ENCODE assay signal across 22 cellular contexts in genomic region chr6:119343573-119344146, GRCh38. TPM values are rescaled to one million over a fixed set of nuclear protein-coding genes. Genes with fewer than 3 reads are reported as not detected.
DNase-seq lines count a peak whose midpoint lies in the region; ATAC-seq and TF ChIP-seq lines count a peak whose summit lies in the region.
"Had no signal": no experiment of that assay in that cellular context is flagged by ENCODE, and none has a peak within 500 bp of the region (broad histone marks: within the 10 kb centered on the region; RNA-seq: fewer than 3 reads in every experiment).

No MANE protein-coding gene starts in this region.

- no peak overlapping the region for H3K4ac ChIP-seq in mesendoderm (ENCODE audit: low read depth, low read length)

- H2BK15ac ChIP-seq in mesendoderm (replicated peaks; ENCODE audit: low read depth): no peak overlapping the region

- intact Hi-C loops in natural killer cell (cut with micrococcal nuclease): no loop called here

- TF ChIP-seq CTCF in natural killer cell (IDR thresholded peaks at IDR 0.05) (no peak), mesothelial cell of epicardium (IDR thresholded peaks at IDR 0.05; ENCODE audit: unreplicated experiment) (no peak)

- peaks cover 21% of the 10 kb centered on the region for H3K79me1 ChIP-seq in mesendoderm (ENCODE audit: low read length)

- H3K9ac ChIP-seq in adipocyte (ENCODE audit: low read length) (no peak overlapping the region), mesendoderm (ENCODE audit: low read length) (no peak overlapping the region)

- H3K27me3 ChIP-seq in adipocyte (replicated peaks; ENCODE audit: control insufficient read depth, insufficient read depth, low read length): no peaks in the 10 kb centered on the region
- H3K27me3 ChIP-seq in mesendoderm (ENCODE audit: insufficient read depth, low read length, poor library complexity): no peaks in the 10 kb centered on the region
- H3K27me3 ChIP-seq: adrenal gland, esophagus muscularis mucosa had no signal

- H3K36me3 Mint-ChIP-seq in natural killer cell (no peaks in the 10 kb centered on the region), mesothelial cell of epicardium (peaks cover 10% of the 10 kb centered on the region)
- peaks cover 7% of the 10 kb centered on the region for H3K36me3 Mint-ChIP-seq in natural killer cell treated with Interleukin-12 subunit alpha and Interleukin-12 subunit beta and Interleukin-15 and Interleukin-18, amount 100 ng/mL, for 72 hours
- H3K36me3 Mint-ChIP-seq in activated naive CD4-positive, alpha-beta T cell treated with anti-CD3 and anti-CD28 coated beads, Interleukin-2, amount 50 U/mL, for 72 hours: peaks cover 14 to 29% of the 10 kb centered on the region in 2 donors
- H3K36me3 Mint-ChIP-seq: brain had no signal

- no peak overlapping the region for H4K8ac ChIP-seq in mesendoderm (ENCODE audit: low read depth, low read length)

- peak overlapping the region; percentile 60 for H3K18ac ChIP-seq in mesendoderm (ENCODE audit: low read length)

- no peak overlapping the region for H3K23ac ChIP-seq in mesendoderm (ENCODE audit: low read length)

- ATAC-seq in natural killer cell (no peak), HG02840 (IDR thresholded peaks at IDR 0.05; ENCODE audit: low FRiP score, unreplicated experiment) (no peak), HG03520 (IDR thresholded peaks at IDR 0.05; ENCODE audit: unreplicated experiment) (no peak)
- no peak for ATAC-seq in natural killer cell treated with Interleukin-12 subunit alpha and Interleukin-12 subunit beta and Interleukin-15 and Interleukin-18, amount 100 ng/mL, for 72 hours
- ATAC-seq in activated naive CD4-positive, alpha-beta T cell treated with anti-CD3 and anti-CD28 coated beads, Interleukin-2, amount 50 U/mL, for 72 hours: no peak

- H3K4me2 ChIP-seq in mesendoderm (ENCODE audit: low read length): no peak overlapping the region

- no peak overlapping the region for H2BK5ac ChIP-seq in mesendoderm (ENCODE audit: low read length)

- H3K27ac ChIP-seq in mesendoderm (ENCODE audit: low read depth, low read length): no peak overlapping the region
- H3K27ac ChIP-seq: adrenal gland, prostate gland, SK-N-MC had no signal

- peaks cover 80 to 86% of the 10 kb centered on the region in 2 donors for H3K4me1 Mint-ChIP-seq in natural killer cell
- H3K4me1 Mint-ChIP-seq in natural killer cell treated with Interleukin-12 subunit alpha and Interleukin-12 subunit beta and Interleukin-15 and Interleukin-18, amount 100 ng/mL, for 72 hours (ENCODE audit: low read depth in 2 of 2): peaks cover 56 to 71% of the 10 kb centered on the region in 2 donors
- peaks cover 62% of the 10 kb centered on the region for H3K4me1 Mint-ChIP-seq in mesothelial cell of epicardium

- no peak overlapping the region for H3K56ac ChIP-seq in mesendoderm (ENCODE audit: low read length)

- no peak for DNase-seq in natural killer cell
- DNase-seq in natural killer cell treated with Interleukin-12 subunit alpha and Interleukin-12 subunit beta and Interleukin-15 and Interleukin-18, amount 100 ng/mL, for 72 hours (ENCODE audit: low spot score): no peak
- DNase-seq in adipocyte (ENCODE audit: low read depth): no peak
- no peak for DNase-seq in mesendoderm
- DNase-seq in activated naive CD4-positive, alpha-beta T cell treated with anti-CD3 and anti-CD28 coated beads, Interleukin-2, amount 50 U/mL, for 72 hours (ENCODE audit: low spot score in 2 of 2): no peak
- DNase-seq in mesothelial cell of epicardium (ENCODE audit: low spot score in 2 of 2, unreplicated experiment in 2 of 2): no peak
- DNase-seq: activated CD8-positive, alpha-beta memory T cell treated with anti-CD3 and anti-CD28 coated beads, Interleukin-2, amount 50 U/mL, for 48 hours; adrenal gland; effector CD8-positive, alpha-beta T cell; EL; H7; NCI-H1105; NCI-H2029 treated with DMSO at 0.1 percent for 48 hours; NCI-H226; NCI-H748 treated with DMSO at 0.1 percent for 48 hours; stimulated activated CD8-positive, alpha-beta memory T cell treated with anti-CD3 and anti-CD28 coated beads, Interleukin-4, amount 100 ng/mL, for 48 hours had no signal

- peaks cover 59% of the 10 kb centered on the region for H3K4me1 ChIP-seq in adipocyte (ENCODE audit: control insufficient read depth, insufficient read depth, low read length)
- peaks cover 12% of the 10 kb centered on the region for H3K4me1 ChIP-seq in mesendoderm (ENCODE audit: control insufficient read depth, low read depth, low read length)
- H3K4me1 ChIP-seq: prostate gland had no signal

- H3K79me2 ChIP-seq in mesendoderm (ENCODE audit: control insufficient read depth, insufficient read depth, low read length): peaks cover 33% of the 10 kb centered on the region

- peak overlapping the region; percentile 88 to 94 for H3K27ac Mint-ChIP-seq in natural killer cell
- H3K27ac Mint-ChIP-seq in natural killer cell treated with Interleukin-12 subunit alpha and Interleukin-12 subunit beta and Interleukin-15 and Interleukin-18, amount 100 ng/mL, for 72 hours: peak overlapping the region in 1 of 2 donors; percentile 31
- H3K27ac Mint-ChIP-seq in activated naive CD4-positive, alpha-beta T cell treated with anti-CD3 and anti-CD28 coated beads, Interleukin-2, amount 50 U/mL, for 72 hours: no peak overlapping the region
- no peak overlapping the region for H3K27ac Mint-ChIP-seq in mesothelial cell of epicardium
- H3K27ac Mint-ChIP-seq: brain had no signal

- WGBS in mesendoderm (ENCODE audit: extremely low coverage, insufficient coverage, low lambda C conversion rate): no CpG with 5 or more reads among the region's 5 CpGs

- H3K4me3 Mint-ChIP-seq in natural killer cell: no peak overlapping the region
- H3K4me3 Mint-ChIP-seq in natural killer cell treated with Interleukin-12 subunit alpha and Interleukin-12 subunit beta and Interleukin-15 and Interleukin-18, amount 100 ng/mL, for 72 hours: no peak overlapping the region
- no peak overlapping the region for H3K4me3 Mint-ChIP-seq in mesothelial cell of epicardium

- no peaks in the 10 kb centered on the region for H3K27me3 Mint-ChIP-seq in natural killer cell (ENCODE audit: low read depth in 2 of 2)
- no peaks in the 10 kb centered on the region for H3K27me3 Mint-ChIP-seq in natural killer cell treated with Interleukin-12 subunit alpha and Interleukin-12 subunit beta and Interleukin-15 and Interleukin-18, amount 100 ng/mL, for 72 hours
- H3K27me3 Mint-ChIP-seq in mesothelial cell of epicardium (ENCODE audit: low read depth): no peaks in the 10 kb centered on the region

- H3K4me3 ChIP-seq in adipocyte (ENCODE audit: low read length): peak overlapping the region; percentile 89
- H3K4me3 ChIP-seq in mesendoderm (ENCODE audit: low read length): no peak overlapping the region
- H3K4me3 ChIP-seq: adrenal gland, prostate gland, SK-N-MC had no signal

- H3K9me3 Mint-ChIP-seq in natural killer cell (no peaks in the 10 kb centered on the region), mesothelial cell of epicardium (no peaks in the 10 kb centered on the region)
- no peaks in the 10 kb centered on the region for H3K9me3 Mint-ChIP-seq in natural killer cell treated with Interleukin-12 subunit alpha and Interleukin-12 subunit beta and Interleukin-15 and Interleukin-18, amount 100 ng/mL, for 72 hours
- no peaks in the 10 kb centered on the region for H3K9me3 Mint-ChIP-seq in activated naive CD4-positive, alpha-beta T cell treated with anti-CD3 and anti-CD28 coated beads, Interleukin-2, amount 50 U/mL, for 72 hours

- no peak overlapping the region for H2BK120ac ChIP-seq in mesendoderm (ENCODE audit: low read depth, low read length)

- H3K36me3 ChIP-seq in adipocyte (ENCODE audit: control insufficient read depth, insufficient read depth, low read length, severe bottlenecking): peaks cover 33% of the 10 kb centered on the region
- H3K36me3 ChIP-seq in mesendoderm (ENCODE audit: control insufficient read depth, insufficient read depth, low read length): no peaks in the 10 kb centered on the region
- H3K36me3 ChIP-seq: adrenal gland, esophagus muscularis mucosa, prostate gland had no signal

- H2AK5ac ChIP-seq in mesendoderm (ENCODE audit: low read length): no peak overlapping the region

- H3K9me3 ChIP-seq in adipocyte (ENCODE audit: control insufficient read depth, low read length): no peaks in the 10 kb centered on the region
- H3K9me3 ChIP-seq: adrenal gland, esophagus muscularis mucosa, prostate gland had no signal

- H4K5ac ChIP-seq in mesendoderm (ENCODE audit: low read length): no peak overlapping the region

RNA-seq across cellular contexts. Expression of gene MAN1A1, which starts 5.9 kb away (rescaled TPM):
- 10 to 100 TPM; 45.6 to 54.6 (median 53.6) TPM for total RNA-seq in natural killer cell
- 10 to 100 TPM; 27.5 to 34.2 TPM for total RNA-seq in natural killer cell treated with Interleukin-12 subunit alpha and Interleukin-12 subunit beta and Interleukin-15 and Interleukin-18, amount 100 ng/mL, for 72 hours
- polyA plus RNA-seq in mesendoderm (2013, experiment 1 of 2): 4.5 TPM
- polyA plus RNA-seq in mesendoderm (2013, experiment 2 of 2): 4.1 TPM
- 10 to 100 TPM; 18.6 to 25.9 TPM for total RNA-seq in activated naive CD4-positive, alpha-beta T cell treated with anti-CD3 and anti-CD28 coated beads, Interleukin-2, amount 50 U/mL, for 72 hours
- total RNA-seq in mesothelial cell of epicardium: 46.5 to 51.2 TPM (median 51.1 TPM) in 3 replicates

Comparison
In these comparisons a context has a peak if more than half of its experiments do, and no peak if none do; other contexts are left out.
1. H3K27ac Mint-ChIP-seq: peak in natural killer cell (2 of 2); none in activated naive CD4-positive, alpha-beta T cell treated with anti-CD3 and anti-CD28 coated beads, Interleukin-2, amount 50 U/mL, for 72 hours (0 of 2) and mesothelial cell of epicardium (single experiment).